ENCODE assay signal across 1 cellular context in the genomic region with DNA sequence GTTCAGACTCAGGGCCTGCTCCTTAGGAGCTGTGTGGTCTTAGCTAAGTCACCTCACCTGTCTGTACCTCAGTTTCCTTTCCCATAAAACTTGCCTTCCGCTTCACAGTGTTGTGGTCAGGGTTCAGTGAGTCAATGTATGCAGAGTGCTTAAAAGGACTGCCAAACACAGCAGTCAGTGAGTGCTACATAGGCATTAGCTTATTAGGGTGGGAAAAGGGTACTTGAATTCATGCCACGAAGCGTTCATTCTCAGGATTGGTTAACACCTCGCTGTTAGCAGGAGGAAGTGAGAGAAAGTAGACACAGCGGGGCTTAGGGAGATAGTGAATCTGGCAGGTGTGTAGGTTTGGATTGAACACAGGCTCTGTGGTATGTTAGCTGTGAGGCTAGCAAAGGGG.
TF ChIP-seq lines count a peak whose summit lies in the region.

No MANE protein-coding gene starts in this region.

TF ChIP-seq in GM12878, 131 proteins besides CTCF, POLR2A, EP300 and RAD21 (continued from another document):
- TF ChIP-seq, protein P1, sequence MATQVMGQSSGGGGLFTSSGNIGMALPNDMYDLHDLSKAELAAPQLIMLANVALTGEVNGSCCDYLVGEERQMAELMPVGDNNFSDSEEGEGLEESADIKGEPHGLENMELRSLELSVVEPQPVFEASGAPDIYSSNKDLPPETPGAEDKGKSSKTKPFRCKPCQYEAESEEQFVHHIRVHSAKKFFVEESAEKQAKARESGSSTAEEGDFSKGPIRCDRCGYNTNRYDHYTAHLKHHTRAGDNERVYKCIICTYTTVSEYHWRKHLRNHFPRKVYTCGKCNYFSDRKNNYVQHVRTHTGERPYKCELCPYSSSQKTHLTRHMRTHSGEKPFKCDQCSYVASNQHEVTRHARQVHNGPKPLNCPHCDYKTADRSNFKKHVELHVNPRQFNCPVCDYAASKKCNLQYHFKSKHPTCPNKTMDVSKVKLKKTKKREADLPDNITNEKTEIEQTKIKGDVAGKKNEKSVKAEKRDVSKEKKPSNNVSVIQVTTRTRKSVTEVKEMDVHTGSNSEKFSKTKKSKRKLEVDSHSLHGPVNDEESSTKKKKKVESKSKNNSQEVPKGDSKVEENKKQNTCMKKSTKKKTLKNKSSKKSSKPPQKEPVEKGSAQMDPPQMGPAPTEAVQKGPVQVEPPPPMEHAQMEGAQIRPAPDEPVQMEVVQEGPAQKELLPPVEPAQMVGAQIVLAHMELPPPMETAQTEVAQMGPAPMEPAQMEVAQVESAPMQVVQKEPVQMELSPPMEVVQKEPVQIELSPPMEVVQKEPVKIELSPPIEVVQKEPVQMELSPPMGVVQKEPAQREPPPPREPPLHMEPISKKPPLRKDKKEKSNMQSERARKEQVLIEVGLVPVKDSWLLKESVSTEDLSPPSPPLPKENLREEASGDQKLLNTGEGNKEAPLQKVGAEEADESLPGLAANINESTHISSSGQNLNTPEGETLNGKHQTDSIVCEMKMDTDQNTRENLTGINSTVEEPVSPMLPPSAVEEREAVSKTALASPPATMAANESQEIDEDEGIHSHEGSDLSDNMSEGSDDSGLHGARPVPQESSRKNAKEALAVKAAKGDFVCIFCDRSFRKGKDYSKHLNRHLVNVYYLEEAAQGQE (IDR thresholded peaks at IDR 0.05; ENCODE audit: low read depth, low read length) = no peak
- TF ChIP-seq NBN (IDR thresholded peaks at IDR 0.05) (peak; percentile 93), TCF3 (IDR thresholded peaks at IDR 0.05; ENCODE audit: borderline replicate concordance, insufficient read depth, low read depth, low read length) (no peak), BRCA1 (IDR thresholded peaks at IDR 0.05; ENCODE audit: low read depth, low read length) (no peak), SMC3 (IDR thresholded peaks at IDR 0.05; ENCODE audit: borderline replicate concordance, low read length) (no peak), PAX8 (IDR thresholded peaks at IDR 0.05) (no peak), SIX5 (IDR thresholded peaks at IDR 0.05; ENCODE audit: low read depth, low read length, severe bottlenecking) (no peak)
- TF ChIP-seq, protein P2, sequence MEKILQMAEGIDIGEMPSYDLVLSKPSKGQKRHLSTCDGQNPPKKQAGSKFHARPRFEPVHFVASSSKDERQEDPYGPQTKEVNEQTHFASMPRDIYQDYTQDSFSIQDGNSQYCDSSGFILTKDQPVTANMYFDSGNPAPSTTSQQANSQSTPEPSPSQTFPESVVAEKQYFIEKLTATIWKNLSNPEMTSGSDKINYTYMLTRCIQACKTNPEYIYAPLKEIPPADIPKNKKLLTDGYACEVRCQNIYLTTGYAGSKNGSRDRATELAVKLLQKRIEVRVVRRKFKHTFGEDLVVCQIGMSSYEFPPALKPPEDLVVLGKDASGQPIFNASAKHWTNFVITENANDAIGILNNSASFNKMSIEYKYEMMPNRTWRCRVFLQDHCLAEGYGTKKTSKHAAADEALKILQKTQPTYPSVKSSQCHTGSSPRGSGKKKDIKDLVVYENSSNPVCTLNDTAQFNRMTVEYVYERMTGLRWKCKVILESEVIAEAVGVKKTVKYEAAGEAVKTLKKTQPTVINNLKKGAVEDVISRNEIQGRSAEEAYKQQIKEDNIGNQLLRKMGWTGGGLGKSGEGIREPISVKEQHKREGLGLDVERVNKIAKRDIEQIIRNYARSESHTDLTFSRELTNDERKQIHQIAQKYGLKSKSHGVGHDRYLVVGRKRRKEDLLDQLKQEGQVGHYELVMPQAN (conservative IDR thresholded peaks at IDR 0.05) = no peak
